ENCODE assay signal across 10 cellular contexts in the genomic region with DNA sequence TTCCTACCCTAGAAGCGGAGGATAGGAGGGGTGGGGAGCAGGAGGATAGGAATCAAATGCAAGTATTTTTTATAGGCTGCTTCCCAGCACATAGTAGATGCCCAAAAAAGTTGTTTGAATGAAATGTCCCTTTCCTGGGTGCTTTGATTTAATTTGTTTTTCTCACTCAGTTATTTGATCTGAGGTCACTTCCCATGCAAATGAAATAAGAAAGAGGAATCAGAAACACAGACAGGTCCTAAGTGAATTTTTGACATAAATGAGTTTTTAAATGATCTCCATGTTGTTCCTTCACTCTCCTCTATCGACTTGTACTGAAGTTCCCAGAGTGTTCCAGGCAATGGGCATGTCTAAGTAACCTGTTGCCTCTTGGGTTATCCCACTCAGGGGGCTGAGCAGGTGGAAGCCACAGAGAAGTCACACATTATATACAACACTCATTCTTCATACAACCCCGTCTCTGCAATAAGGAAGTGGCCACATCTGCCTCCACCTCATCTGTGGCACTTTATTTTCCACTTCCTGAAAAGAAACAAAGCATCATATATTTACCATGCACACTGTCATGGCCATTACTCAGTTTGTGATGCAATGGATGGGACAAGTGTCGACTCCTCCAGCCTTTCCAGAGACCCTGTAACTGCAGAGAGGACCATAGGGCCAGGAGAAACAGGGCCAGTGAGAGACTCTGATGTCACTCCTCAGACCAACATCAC.
DNase-seq lines count a peak whose midpoint lies in the region; ATAC-seq and TF ChIP-seq lines count a peak whose summit lies in the region.
"Had no signal": no experiment of that assay in that cellular context is flagged by ENCODE, and none has a peak within 500 bp of the region (broad histone marks: within the 10 kb centered on the region; RNA-seq: fewer than 3 reads in every experiment).

No MANE protein-coding gene starts in this region.

- H3K4me2 ChIP-seq in BLaER1 = peak overlapping the region; percentile 19

- POLR2A ChIA-PET in activated CD4-positive, alpha-beta memory T cell treated with anti-CD3 and anti-CD28 coated beads for 36 hours (lab: Charles Lee) = interaction anchor here (1.1 kb wide), 1 partner anchor 131 kb away, joined by 3 read pairs; no protein-coding TSS in a partner anchor

- no peak overlapping the region for H3K9ac ChIP-seq in BLaER1

- peaks cover 34% of the 10 kb centered on the region for H3K4me1 ChIP-seq in BLaER1

- no peaks in the 10 kb centered on the region for H3K9me3 Mint-ChIP-seq in activated CD4-positive, alpha-beta memory T cell treated with anti-CD3 and anti-CD28 coated beads for 36 hours
- H3K9me3 Mint-ChIP-seq: CD8-positive, alpha-beta memory T cell had no signal

- no peak overlapping the region for H3K4me3 Mint-ChIP-seq in activated CD4-positive, alpha-beta memory T cell treated with anti-CD3 and anti-CD28 coated beads for 36 hours

- H3K4me3 ChIP-seq in BLaER1 (no peak overlapping the region), coronary artery (no peak overlapping the region)
- H3K4me3 ChIP-seq: skin epidermis had no signal

- DNase-seq in activated CD4-positive, alpha-beta memory T cell treated with anti-CD3 and anti-CD28 coated beads for 36 hours = peak; percentile 59
- DNase-seq in NCI-H128 (lab: John Stamatoyannopoulos, UW; ENCODE audit: unreplicated experiment) (no peak), SW 1271 (lab: John Stamatoyannopoulos, UW) (no peak), coronary artery (ENCODE audit: low spot score) (no peak), A172 (ENCODE audit: low spot score) (no peak)
- DNase-seq: CD8-positive, alpha-beta memory T cell had no signal

- TF ChIP-seq CTCF in coronary artery (IDR thresholded peaks at IDR 0.05) = no peak

- H3K27ac ChIP-seq in BLaER1 (peak overlapping the region; percentile 35; the same call in 1 of the 2 replicates), coronary artery (no peak overlapping the region)
- H3K27ac ChIP-seq: skin epidermis had no signal

- no peaks in the 10 kb centered on the region for H3K36me3 Mint-ChIP-seq in activated CD4-positive, alpha-beta memory T cell treated with anti-CD3 and anti-CD28 coated beads for 36 hours

- intact Hi-C loops in activated CD4-positive, alpha-beta memory T cell treated with anti-CD3 and anti-CD28 coated beads for 36 hours (cut with micrococcal nuclease) = loop anchor here (1.0 to 5.0 kb wide), 5 partner anchors 52 to 293 kb away; no protein-coding TSS in a partner anchor

- H3K27ac Mint-ChIP-seq in activated CD4-positive, alpha-beta memory T cell treated with anti-CD3 and anti-CD28 coated beads for 36 hours = peak overlapping the region; percentile 76

- no peaks in the 10 kb centered on the region for H3K36me3 ChIP-seq in BLaER1

- CTCF ChIA-PET in activated CD4-positive, alpha-beta memory T cell treated with anti-CD3 and anti-CD28 coated beads for 36 hours (lab: Charles Lee) = no interaction called here

- no peaks in the 10 kb centered on the region for H3K9me3 ChIP-seq in BLaER1

- peaks cover 2% of the 10 kb centered on the region for H3K27me3 Mint-ChIP-seq in activated CD4-positive, alpha-beta memory T cell treated with anti-CD3 and anti-CD28 coated beads for 36 hours

- H3K4me1 Mint-ChIP-seq in activated CD4-positive, alpha-beta memory T cell treated with anti-CD3 and anti-CD28 coated beads for 36 hours (ENCODE audit: low read depth) = peaks cover 17% of the 10 kb centered on the region

- no peaks in the 10 kb centered on the region for H4K20me1 ChIP-seq in BLaER1

- ATAC-seq in GM19397 (IDR thresholded peaks at IDR 0.05; ENCODE audit: unreplicated experiment) (peak; percentile 61), HG03520 (IDR thresholded peaks at IDR 0.05; ENCODE audit: unreplicated experiment) (peak; percentile 61)

- H3K27me3 ChIP-seq in BLaER1 = no peaks in the 10 kb centered on the region
